In the genomic region with DNA sequence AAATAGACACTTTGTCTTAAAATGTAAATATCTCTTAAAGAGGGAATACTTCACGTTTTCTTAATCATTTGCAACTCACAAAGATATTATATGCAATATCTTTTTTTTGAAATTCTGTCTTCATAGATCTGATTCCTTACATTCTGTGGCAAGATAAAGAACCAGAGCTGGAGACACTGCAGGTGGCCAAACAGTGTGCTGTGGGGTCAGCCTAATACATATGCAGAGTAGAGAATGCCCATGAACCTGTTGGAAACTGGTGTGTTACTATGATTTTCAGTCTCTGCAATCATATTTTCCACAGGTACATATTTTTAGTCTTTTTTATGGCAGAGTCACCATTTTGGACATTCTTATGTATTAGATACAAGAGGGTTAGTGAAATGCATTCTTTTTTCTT, we compare ENCODE assay signal across 36 cellular contexts.
"Had no signal": no experiment of that assay in that cellular context is flagged by ENCODE, and none has a peak within 500 bp of the region (broad histone marks: within the 10 kb centered on the region; RNA-seq: fewer than 3 reads in every experiment).

No MANE protein-coding gene starts in this region.

- H3K9me3 ChIP-seq: adrenal gland, body of pancreas, esophagus muscularis mucosa, gastrocnemius medialis, heart left ventricle had no signal

- H3K27me3 ChIP-seq: adrenal gland, body of pancreas, esophagus muscularis mucosa, foreskin keratinocyte, gastrocnemius medialis, heart left ventricle had no signal

- H3K4me3 ChIP-seq: adrenal gland, body of pancreas, esophagus muscularis mucosa, heart left ventricle had no signal

- H3K4me3 Mint-ChIP-seq: activated CD4-positive, alpha-beta memory T cell treated with anti-CD3 and anti-CD28 coated beads for 36 hours; activated CD4-positive, alpha-beta T cell treated with anti-CD3 and anti-CD28 coated beads for 36 hours; activated CD4-positive, alpha-beta T cell treated with anti-CD3 and anti-CD28 coated beads, Interleukin-2, amount 10 ng/mL, durations not matched to agents 24 days and 14 days; activated CD8-positive, alpha-beta memory T cell treated with anti-CD3 and anti-CD28 coated beads, Interleukin-2, amount 10 ng/mL, durations not matched to agents 7 days and 5 days; activated CD8-positive, alpha-beta T cell treated with anti-CD3 and anti-CD28 coated beads, Interleukin-2, amount 10 ng/mL, durations not matched to agents 7 days and 5 days; activated naive CD4-positive, alpha-beta T cell treated with anti-CD3 and anti-CD28 coated beads, Interleukin-2, amount 10 ng/mL, durations not matched to agents 7 days and 5 days; activated T-helper 1 cell treated with anti-CD3 and anti-CD28 coated beads, Interleukin-12 subunit alpha, Interleukin-12 subunit beta, Interleukin-2, Interleukin-4 antibody, amounts not matched to agents 30 ng/mL and 10 ng/mL and 1 ng/mL, durations not matched to agents 14 hours and 24 hours and 36 hours; effector memory CD8-positive, alpha-beta T cell; T-cell; T-helper 1 cell treated with Interleukin-12 subunit alpha and Interleukin-12 subunit beta and Interleukin-4 antibody, amounts not matched to agents 30 μg/mL and 1 μg/mL, for 36 hours; T-helper 2 cell treated with Interferon-gamma antibody and Interleukin-4, amounts not matched to agents 5 μg/mL and 100 μg/mL, for 36 hours had no signal

- FAIRE-seq: colon had no signal

- H3K36me3 ChIP-seq: adrenal gland, esophagus muscularis mucosa, gastrocnemius medialis, heart left ventricle, WERI-Rb-1 had no signal

- H3K4me1 Mint-ChIP-seq: activated CD4-positive, alpha-beta T cell treated with anti-CD3 and anti-CD28 coated beads for 36 hours; activated CD4-positive, alpha-beta T cell treated with anti-CD3 and anti-CD28 coated beads, Interleukin-2, amount 10 ng/mL, durations not matched to agents 24 days and 14 days; activated CD8-positive, alpha-beta memory T cell treated with anti-CD3 and anti-CD28 coated beads, Interleukin-2, amount 10 ng/mL, durations not matched to agents 7 days and 5 days; activated naive CD4-positive, alpha-beta T cell treated with anti-CD3 and anti-CD28 coated beads, Interleukin-2, amount 10 ng/mL, durations not matched to agents 7 days and 5 days; T-cell had no signal

- H3K27ac ChIP-seq: adrenal gland, esophagus muscularis mucosa, WERI-Rb-1 had no signal

- DNase-seq: activated CD4-positive, alpha-beta memory T cell treated with anti-CD3 and anti-CD28 coated beads for 36 hours; activated CD4-positive, alpha-beta T cell treated with anti-CD3 and anti-CD28 coated beads for 36 hours; activated CD4-positive, alpha-beta T cell treated with anti-CD3 and anti-CD28 coated beads, Interleukin-2, amount 10 ng/mL, durations not matched to agents 24 days and 14 days; activated CD4-positive, CD25-positive, alpha-beta regulatory T cell; activated CD4-positive, CD25-positive, alpha-beta regulatory T cell treated with anti-CD3 and anti-CD28 coated beads, Interleukin-2, amount 50 U/mL, for 72 hours; activated CD8-positive, alpha-beta memory T cell treated with anti-CD3 and anti-CD28 coated beads, Interleukin-2, amount 10 ng/mL, durations not matched to agents 7 days and 5 days; activated CD8-positive, alpha-beta memory T cell treated with anti-CD3 and anti-CD28 coated beads, Interleukin-2, amount 50 U/mL, for 4 hours; activated CD8-positive, alpha-beta T cell treated with anti-CD3 and anti-CD28 coated beads, Interleukin-2, amount 10 ng/mL, durations not matched to agents 7 days and 5 days; activated effector memory CD4-positive, alpha-beta T cell treated with anti-CD3 and anti-CD28 coated beads, Interleukin-2, amount 50 U/mL, for 16 hours; activated naive CD4-positive, alpha-beta T cell treated with anti-CD3 and anti-CD28 coated beads, Interleukin-2, amount 10 ng/mL, durations not matched to agents 7 days and 5 days; activated T-cell treated with anti-CD3 and anti-CD28 coated beads, Interleukin-2, amount 50 U/mL, for 1 hour; activated T-cell treated with anti-CD3 and anti-CD28 coated beads, Interleukin-2, amount 50 U/mL, for 48 hours; adrenal gland; amygdala; aorta; body of pancreas; caudate nucleus; cortex of kidney; dermis blood vessel endothelial cell; effector CD4-positive, alpha-beta T cell; effector memory CD8-positive, alpha-beta T cell; erythroblast; foreskin keratinocyte; gastrocnemius medialis; glutamatergic neuron; heart left ventricle; T-cell; T1000; WERI-Rb-1 had no signal

- H3K27me3 Mint-ChIP-seq: activated CD4-positive, alpha-beta memory T cell treated with anti-CD3 and anti-CD28 coated beads for 36 hours; activated CD4-positive, alpha-beta T cell treated with anti-CD3 and anti-CD28 coated beads for 36 hours; activated CD4-positive, alpha-beta T cell treated with anti-CD3 and anti-CD28 coated beads, Interleukin-2, amount 10 ng/mL, durations not matched to agents 24 days and 14 days; activated CD8-positive, alpha-beta memory T cell treated with anti-CD3 and anti-CD28 coated beads, Interleukin-2, amount 10 ng/mL, durations not matched to agents 7 days and 5 days; activated naive CD4-positive, alpha-beta T cell treated with anti-CD3 and anti-CD28 coated beads, Interleukin-2, amount 10 ng/mL, durations not matched to agents 7 days and 5 days; effector memory CD8-positive, alpha-beta T cell; T-cell had no signal

- H3K36me3 Mint-ChIP-seq: activated CD4-positive, alpha-beta memory T cell treated with anti-CD3 and anti-CD28 coated beads for 36 hours; activated CD8-positive, alpha-beta memory T cell treated with anti-CD3 and anti-CD28 coated beads, Interleukin-2, amount 10 ng/mL, durations not matched to agents 7 days and 5 days; activated naive CD4-positive, alpha-beta T cell treated with anti-CD3 and anti-CD28 coated beads, Interleukin-2, amount 10 ng/mL, durations not matched to agents 7 days and 5 days; T-cell had no signal

- H3K4me1 ChIP-seq: adrenal gland, body of pancreas, foreskin keratinocyte had no signal

- ATAC-seq: activated CD4-positive, alpha-beta T cell treated with anti-CD3 and anti-CD28 coated beads for 36 hours; activated CD8-positive, alpha-beta memory T cell treated with anti-CD3 and anti-CD28 coated beads, Interleukin-2, amount 10 ng/mL, durations not matched to agents 7 days and 5 days; activated CD8-positive, alpha-beta T cell treated with anti-CD3 and anti-CD28 coated beads, Interleukin-2, amount 10 ng/mL, durations not matched to agents 7 days and 5 days; activated naive CD4-positive, alpha-beta T cell treated with anti-CD3 and anti-CD28 coated beads, Interleukin-2, amount 50 U/mL, for 72 hours; effector memory CD8-positive, alpha-beta T cell; T-cell had no signal

- H3K9me3 Mint-ChIP-seq: activated T-helper 1 cell treated with anti-CD3 and anti-CD28 coated beads, Interleukin-12 subunit alpha, Interleukin-12 subunit beta, Interleukin-2, Interleukin-4 antibody, amounts not matched to agents 30 ng/mL and 10 ng/mL and 1 ng/mL, durations not matched to agents 14 hours and 24 hours and 36 hours; T-helper 2 cell treated with Interferon-gamma antibody and Interleukin-4, amounts not matched to agents 5 μg/mL and 100 μg/mL, for 36 hours had no signal

- H3K27ac Mint-ChIP-seq: activated CD4-positive, alpha-beta memory T cell treated with anti-CD3 and anti-CD28 coated beads for 36 hours; activated CD4-positive, alpha-beta T cell treated with anti-CD3 and anti-CD28 coated beads for 36 hours; activated CD4-positive, alpha-beta T cell treated with anti-CD3 and anti-CD28 coated beads, Interleukin-2, amount 10 ng/mL, durations not matched to agents 24 days and 14 days; activated CD8-positive, alpha-beta memory T cell treated with anti-CD3 and anti-CD28 coated beads, Interleukin-2, amount 10 ng/mL, durations not matched to agents 7 days and 5 days; activated CD8-positive, alpha-beta T cell treated with anti-CD3 and anti-CD28 coated beads, Interleukin-2, amount 10 ng/mL, durations not matched to agents 7 days and 5 days; activated naive CD4-positive, alpha-beta T cell treated with anti-CD3 and anti-CD28 coated beads, Interleukin-2, amount 10 ng/mL, durations not matched to agents 7 days and 5 days; activated naive CD4-positive, alpha-beta T cell treated with anti-CD3 and anti-CD28 coated beads, Interleukin-2, amount 50 U/mL, for 72 hours; activated T-helper 1 cell treated with anti-CD3 and anti-CD28 coated beads, Interleukin-12 subunit alpha, Interleukin-12 subunit beta, Interleukin-2, Interleukin-4 antibody, amounts not matched to agents 30 ng/mL and 10 ng/mL and 1 ng/mL, durations not matched to agents 14 hours and 24 hours and 36 hours; activated T-helper 2 cell treated with anti-CD3 and anti-CD28 coated beads, Interferon-gamma antibody, Interleukin-2, Interleukin-4, amounts not matched to agents 10 μg/mL and 5 μg/mL and 100 μg/mL, durations not matched to agents 14 hours and 24 hours and 36 hours; effector memory CD8-positive, alpha-beta T cell; T-cell; T-helper 1 cell treated with Interleukin-12 subunit alpha and Interleukin-12 subunit beta and Interleukin-4 antibody, amounts not matched to agents 30 μg/mL and 1 μg/mL, for 36 hours; T-helper 2 cell treated with Interferon-gamma antibody and Interleukin-4, amounts not matched to agents 5 μg/mL and 100 μg/mL, for 36 hours had no signal
